ENCODE assay signal across 8 cellular contexts in genomic region chr22:19844423-19845368, GRCh38. TPM values are rescaled to one million over a fixed set of nuclear protein-coding genes. Genes with fewer than 3 reads are reported as not detected.
A peak's percentile ranks its signal among the peaks of the same experiment; 100 is the strongest.
DNase-seq lines count a peak whose midpoint lies in the region; ATAC-seq and TF ChIP-seq lines count a peak whose summit lies in the region.

No MANE protein-coding gene starts in this region.

- H3K27me3 Mint-ChIP-seq in naive thymus-derived CD4-positive, alpha-beta T cell: no peaks in the 10 kb centered on the region

- no peaks in the 10 kb centered on the region for H3K27me3 ChIP-seq in BE2C
- H3K27me3 ChIP-seq in naive thymus-derived CD4-positive, alpha-beta T cell (ENCODE audit: control insufficient read depth in 2 of 2, insufficient read depth in 2 of 2, low read length in 2 of 2): no peaks in the 10 kb centered on the region

- peak; percentile 76 for ATAC-seq in naive thymus-derived CD4-positive, alpha-beta T cell
- no peak for ATAC-seq in HG02938 (IDR thresholded peaks at IDR 0.05; ENCODE audit: unreplicated experiment)

- TF ChIP-seq CTCF in BE2C (IDR thresholded peaks at IDR 0.05; ENCODE audit: low read depth, low read length) (peak; percentile 1; the same call in 1 of the 2 replicates), coronary artery (IDR thresholded peaks at IDR 0.05) (no peak)

- H3K36me3 Mint-ChIP-seq in naive thymus-derived CD4-positive, alpha-beta T cell: peaks cover 0 to 16% (median 8%) of the 10 kb centered on the region in 5 donors

- peaks cover 32% of the 10 kb centered on the region for H3K4me1 ChIP-seq in BE2C
- peaks cover 0 to 19% of the 10 kb centered on the region in 2 donors for H3K4me1 ChIP-seq in naive thymus-derived CD4-positive, alpha-beta T cell (ENCODE audit: control insufficient read depth in 2 of 2, insufficient read depth in 2 of 2, low read length in 2 of 2)

- CTCF ChIA-PET in naive thymus-derived CD4-positive, alpha-beta T cell (lab: Charles Lee): interaction anchor here (0.7 to 1.4 kb wide), 2 partner anchors 11 to 73 kb away, joined by 3 read pairs; no protein-coding TSS in a partner anchor

- H3K27ac ChIP-seq in coronary artery: peak overlapping the region; percentile 32 to 81
- H3K27ac ChIP-seq in naive thymus-derived CD4-positive, alpha-beta T cell (ENCODE audit: low read depth, low read length): peak overlapping the region; percentile 63

- H3K27ac Mint-ChIP-seq in naive thymus-derived CD4-positive, alpha-beta T cell: peak overlapping the region; percentile 58 to 92 (median 86)

- intact Hi-C loops in naive thymus-derived CD4-positive, alpha-beta T cell (cut with micrococcal nuclease): loop anchor here in 1 of 2 donors (1.0 to 2.0 kb wide), 2 partner anchors 10 to 20 kb away; partner anchors contain the start of genes GNB1L and RTL10

- H3K4me3 Mint-ChIP-seq in naive thymus-derived CD4-positive, alpha-beta T cell: peak overlapping the region; percentile 23 to 80 (median 76)

- peak overlapping the region; percentile 20; the same call in 1 of the 2 replicates for H3K4me3 ChIP-seq in BE2C (ENCODE audit: low read depth, low read length)
- H3K4me3 ChIP-seq in coronary artery: peak overlapping the region; percentile 19
- H3K4me3 ChIP-seq in naive thymus-derived CD4-positive, alpha-beta T cell (ENCODE audit: low read length): peak overlapping the region; percentile 9

- H3K36me3 ChIP-seq in BE2C: peaks cover 9% of the 10 kb centered on the region
- peaks cover 0 to 14% (median 5%) of the 10 kb centered on the region in 3 experiments for H3K36me3 ChIP-seq in naive thymus-derived CD4-positive, alpha-beta T cell (ENCODE audit: control insufficient read depth in 2 of 3, insufficient read depth in 3 of 3, low read length in 3 of 3)

- H3K9me3 Mint-ChIP-seq in naive thymus-derived CD4-positive, alpha-beta T cell: no peaks in the 10 kb centered on the region

- H3K9me3 ChIP-seq in BE2C: no peaks in the 10 kb centered on the region; the same call in 1 of the 2 replicates
- H3K9me3 ChIP-seq in naive thymus-derived CD4-positive, alpha-beta T cell (ENCODE audit: control insufficient read depth in 2 of 3, low read length in 3 of 3): no peaks in the 10 kb centered on the region

- in situ Hi-C loops in KBM-7 (cut with MboI; ENCODE audit: low pct_unique_long_range_greater_than_20kb, low sequenced_read_pairs): no loop called here

- POLR2A ChIA-PET in naive thymus-derived CD4-positive, alpha-beta T cell (lab: Charles Lee): interaction anchor here (0.8 to 1.5 kb wide), 3 partner anchors 10 to 48 kb away, joined by 3 to 8 read pairs (median 5); no protein-coding TSS in a partner anchor

- DNase-seq in BE2C (peak; percentile 51), KBM-7 (peak; percentile 24), coronary artery (ENCODE audit: low spot score) (no peak), T-helper 9 cell (no peak), NOMO-1 (lab: John Stamatoyannopoulos, UW; ENCODE audit: unreplicated experiment in 2 of 2) (no peak)
- peak in 7 of 9 donors; percentile 21 to 47 (median 41) for DNase-seq in naive thymus-derived CD4-positive, alpha-beta T cell
- no peak for DNase-seq in NK-92 treated with Interleukin-12 subunit alpha and Interleukin-12 subunit beta, amount 100 ng/mL, for 24 hours (lab: John Stamatoyannopoulos, UW)

- H3K4me1 Mint-ChIP-seq in naive thymus-derived CD4-positive, alpha-beta T cell: peaks cover 6 to 53% (median 37%) of the 10 kb centered on the region in 7 donors

RNA-seq across cellular contexts. Expression of gene GNB1L, which starts 10.0 kb away (rescaled TPM):
- 3.2 TPM for polyA plus RNA-seq in BE2C (2012; ENCODE audit: insufficient read depth, insufficient read length, low read depth)
- 10 to 100 TPM in 2 of 5 experiments, 1 to 10 TPM in 3; 4.2 to 14.1 (median 9.5) TPM for total RNA-seq in naive thymus-derived CD4-positive, alpha-beta T cell
- polyA plus RNA-seq in naive thymus-derived CD4-positive, alpha-beta T cell: 10 to 100 TPM; 12.1 to 20.8 TPM

RNA-seq across cellular contexts. Expression of gene RTL10, which starts 10.0 kb away (rescaled TPM):
- 49.7 TPM for polyA plus RNA-seq in BE2C (2012; ENCODE audit: insufficient read depth, insufficient read length, low read depth)
- 10 to 100 TPM; 18.2 to 36.8 (median 24.9) TPM for total RNA-seq in naive thymus-derived CD4-positive, alpha-beta T cell
- 10 to 100 TPM; 14.9 to 15.1 TPM for polyA plus RNA-seq in naive thymus-derived CD4-positive, alpha-beta T cell

Comparison
In these comparisons a context has a peak if more than half of its experiments do, and no peak if none do; other contexts are left out.
1. DNase-seq: peak in BE2C (single experiment), KBM-7 (single experiment) and naive thymus-derived CD4-positive, alpha-beta T cell (7 of 9); none in coronary artery (single experiment), T-helper 9 cell (single experiment), NOMO-1 (0 of 2) and NK-92 treated with Interleukin-12 subunit alpha and Interleukin-12 subunit beta, amount 100 ng/mL, for 24 hours (single experiment).
2. Peak in every context shown above with its lines, with median percentiles within 50 percentile points of each other: H3K4me3 ChIP-seq.